ENCODE assay signal across 8 cellular contexts in genomic region chr11:96242971-96243647, GRCh38.
DNase-seq lines count a peak whose midpoint lies in the region; FAIRE-seq and TF ChIP-seq lines count a peak whose summit lies in the region.

No MANE protein-coding gene starts in this region.

- no peaks in the 10 kb centered on the region for H3K9me3 ChIP-seq in MG63
- no peaks in the 10 kb centered on the region for H3K9me3 ChIP-seq in SK-N-MC (ENCODE audit: low read depth, low read length)

- TF ChIP-seq POLR2A in H54 (IDR thresholded peaks at IDR 0.05; ENCODE audit: low read depth, low read length) = no peak

- H3K4me3 ChIP-seq in MG63 (peak overlapping the region; percentile 34), SK-N-MC (peak overlapping the region; percentile 77)

- peak overlapping the region; percentile 82 for H3K27ac ChIP-seq in SK-N-MC

- DNase-seq in ELR (ENCODE audit: low read depth) (peak; percentile 97), H54 (ENCODE audit: insufficient read length, low spot score) (peak; percentile 65), MG63 (peak; percentile 98), SK-N-MC (ENCODE audit: low read depth, low spot score) (peak; percentile 94), globus pallidus (ENCODE audit: low spot score) (peak; percentile 83), non-pigmented ciliary epithelial cell (ENCODE audit: low read depth) (peak; percentile 95), superior temporal gyrus (ENCODE audit: extremely low spot score) (peak; percentile 72)
- DNase-seq in activated naive CD4-positive, alpha-beta T cell treated with anti-CD3 and anti-CD28 coated beads, Interleukin-2, amount 50 U/mL, for 16 hours = peak; percentile 70

- H3K36me3 ChIP-seq in MG63 (no peaks in the 10 kb centered on the region), SK-N-MC (ENCODE audit: insufficient read depth, low read length) (no peaks in the 10 kb centered on the region)

- peak; percentile 82 for FAIRE-seq in H54 (lab: Jason Lieb, UNC)

- H3K27me3 ChIP-seq in MG63 = no peaks in the 10 kb centered on the region

- H3K9ac ChIP-seq in SK-N-MC (ENCODE audit: insufficient read length) = peak overlapping the region; percentile 55

Comparison
In these comparisons a context has a peak if more than half of its experiments do, and no peak if none do; other contexts are left out.
1. Peak in every context shown above with its lines: DNase-seq, H3K4me3 ChIP-seq and H3K27ac ChIP-seq.